Comparison of ENCODE assay signal across 11 cellular contexts in the genomic region with DNA sequence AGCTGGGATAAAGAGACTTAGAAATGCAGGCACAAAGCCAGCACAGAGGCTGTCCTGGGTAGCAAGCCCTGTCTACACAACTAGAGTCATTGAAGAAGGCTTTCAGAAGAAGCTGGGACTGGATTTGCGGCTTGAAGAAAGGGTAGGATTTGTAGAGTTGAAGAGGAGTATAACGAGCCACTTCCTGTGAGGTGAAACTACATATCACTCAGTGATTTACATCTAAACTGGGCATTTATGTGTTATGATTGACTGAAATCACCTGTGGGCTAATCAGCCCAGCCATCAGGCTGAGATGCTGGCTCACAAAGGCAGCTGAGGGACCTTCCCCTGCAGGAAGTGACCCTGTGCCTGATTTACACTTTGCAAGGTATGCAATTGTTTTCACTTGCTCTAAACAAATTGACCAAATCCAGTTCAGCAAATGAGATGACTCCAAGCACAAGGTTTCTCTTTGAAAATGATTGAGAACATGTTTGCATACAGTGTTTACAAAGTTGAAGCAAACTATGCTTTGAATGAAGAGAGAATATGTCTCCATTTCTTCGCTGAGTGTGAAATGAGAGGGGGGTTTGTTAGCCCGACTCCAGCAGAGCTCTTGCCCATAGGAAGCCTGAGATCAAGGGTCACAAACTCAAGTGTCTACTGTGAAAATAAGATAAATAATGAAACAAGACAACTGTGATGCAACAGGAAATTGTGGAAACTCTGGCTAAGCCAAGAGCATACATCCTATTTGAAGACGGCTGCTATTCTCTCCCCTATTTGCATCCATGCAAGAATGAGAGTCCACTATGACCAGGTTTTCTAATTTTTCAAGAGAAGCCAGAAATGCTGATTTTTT.
DNase-seq lines count a peak whose midpoint lies in the region; ATAC-seq lines count a peak whose summit lies in the region.
"Had no signal": no experiment of that assay in that cellular context is flagged by ENCODE, and none has a peak within 500 bp of the region (broad histone marks: within the 10 kb centered on the region; RNA-seq: fewer than 3 reads in every experiment).

No MANE protein-coding gene starts in this region.

- H3K36me3 Mint-ChIP-seq in activated CD8-positive, alpha-beta memory T cell treated with anti-CD3 and anti-CD28 coated beads, Interleukin-2, amount 10 ng/mL, durations not matched to agents 7 days and 5 days: no peaks in the 10 kb centered on the region
- H3K36me3 Mint-ChIP-seq in T-helper 17 cell (ENCODE audit: low read depth): peaks cover 3% of the 10 kb centered on the region

- H3K27ac ChIP-seq in subcutaneous abdominal adipose tissue (ENCODE audit: low read depth, low read length): peak overlapping the region; percentile 69
- H3K27ac ChIP-seq: C4-2B, SK-N-MC had no signal

- no peaks in the 10 kb centered on the region for H3K9me3 Mint-ChIP-seq in activated CD8-positive, alpha-beta memory T cell treated with anti-CD3 and anti-CD28 coated beads, Interleukin-2, amount 10 ng/mL, durations not matched to agents 7 days and 5 days (ENCODE audit: low read depth)

- H3K36me3 ChIP-seq in subcutaneous abdominal adipose tissue (ENCODE audit: control insufficient read depth in 5 of 5, insufficient read depth in 5 of 5, low read length in 5 of 5): no peaks in the 10 kb centered on the region

- no peaks in the 10 kb centered on the region for H3K27me3 ChIP-seq in subcutaneous abdominal adipose tissue (ENCODE audit: control insufficient read depth in 5 of 5, insufficient read depth in 4 of 5, low read length in 5 of 5)

- H3K4me1 Mint-ChIP-seq in activated CD8-positive, alpha-beta memory T cell treated with anti-CD3 and anti-CD28 coated beads, Interleukin-2, amount 10 ng/mL, durations not matched to agents 7 days and 5 days: peaks cover 19% of the 10 kb centered on the region
- H3K4me1 Mint-ChIP-seq in T-helper 17 cell: peaks cover 18% of the 10 kb centered on the region

- H3K9me3 ChIP-seq in subcutaneous abdominal adipose tissue (ENCODE audit: control insufficient read depth in 5 of 5, low read length in 5 of 5) (peaks cover 0 to 3% (median 0%) of the 10 kb centered on the region in 5 donors), T-helper 17 cell (ENCODE audit: control insufficient read depth, low read length, poor library complexity, severe bottlenecking) (no peaks in the 10 kb centered on the region)

- peaks cover 8 to 64% (median 41%) of the 10 kb centered on the region in 5 donors for H3K4me1 ChIP-seq in subcutaneous abdominal adipose tissue (ENCODE audit: control insufficient read depth in 5 of 5, insufficient read depth in 5 of 5, low read length in 5 of 5)

- H3K27me3 Mint-ChIP-seq in activated CD8-positive, alpha-beta memory T cell treated with anti-CD3 and anti-CD28 coated beads, Interleukin-2, amount 10 ng/mL, durations not matched to agents 7 days and 5 days: peaks cover 13% of the 10 kb centered on the region
- H3K27me3 Mint-ChIP-seq in T-helper 17 cell: peaks cover 16% of the 10 kb centered on the region

- CTCF ChIA-PET in activated CD8-positive, alpha-beta memory T cell treated with anti-CD3 and anti-CD28 coated beads, Interleukin-2, amount 10 ng/mL, durations not matched to agents 7 days and 5 days (lab: Charles Lee): interaction anchor here (1.9 kb wide), 1 partner anchor 20 kb away, joined by 4 read pairs; no protein-coding TSS in a partner anchor

- no peak overlapping the region for H3K4me3 Mint-ChIP-seq in activated CD8-positive, alpha-beta memory T cell treated with anti-CD3 and anti-CD28 coated beads, Interleukin-2, amount 10 ng/mL, durations not matched to agents 7 days and 5 days
- H3K4me3 Mint-ChIP-seq in T-helper 17 cell: no peak overlapping the region

- peak overlapping the region in 1 of 5 donors; percentile 11 for H3K4me3 ChIP-seq in subcutaneous abdominal adipose tissue (ENCODE audit: low read depth in 1 of 5, low read length in 5 of 5)
- H3K4me3 ChIP-seq: SK-N-MC had no signal

- peak overlapping the region in 1 of 5 donors; percentile 18 for H3K9ac ChIP-seq in subcutaneous abdominal adipose tissue (ENCODE audit: low read length in 5 of 5)

- no peak for DNase-seq in activated CD8-positive, alpha-beta memory T cell treated with anti-CD3 and anti-CD28 coated beads, Interleukin-2, amount 10 ng/mL, durations not matched to agents 7 days and 5 days
- DNase-seq in activated CD8-positive, alpha-beta memory T cell treated with anti-CD3 and anti-CD28 coated beads, Interleukin-2, amount 50 U/mL, for 4 hours: no peak
- DNase-seq in MV-4-11 (lab: John Stamatoyannopoulos, UW) (peak; percentile 78), dermis blood vessel endothelial cell (peak; percentile 53), T-helper 17 cell (no peak)
- no peak for DNase-seq in activated CD4-positive, CD25-positive, alpha-beta regulatory T cell treated with anti-CD3 and anti-CD28 coated beads, Interleukin-2, amount 50 U/mL, for 72 hours
- no peak for DNase-seq in activated effector memory CD4-positive, alpha-beta T cell treated with anti-CD3 and anti-CD28 coated beads, Interleukin-2, amount 50 U/mL, for 16 hours
- DNase-seq: NCI-H1694 had no signal

- ATAC-seq in activated CD8-positive, alpha-beta memory T cell treated with anti-CD3 and anti-CD28 coated beads, Interleukin-2, amount 10 ng/mL, durations not matched to agents 7 days and 5 days: peak; percentile 57
- ATAC-seq in T-helper 17 cell: no peak

- peak overlapping the region; percentile 19 for H3K27ac Mint-ChIP-seq in activated CD8-positive, alpha-beta memory T cell treated with anti-CD3 and anti-CD28 coated beads, Interleukin-2, amount 10 ng/mL, durations not matched to agents 7 days and 5 days
- no peak overlapping the region for H3K27ac Mint-ChIP-seq in T-helper 17 cell

Comparison
In these comparisons a context has a peak if more than half of its experiments do, and no peak if none do; other contexts are left out.
1. DNase-seq: peak in MV-4-11 (single experiment) and dermis blood vessel endothelial cell (single experiment); none in activated CD8-positive, alpha-beta memory T cell treated with anti-CD3 and anti-CD28 coated beads, Interleukin-2, amount 10 ng/mL, durations not matched to agents 7 days and 5 days (single experiment), activated CD8-positive, alpha-beta memory T cell treated with anti-CD3 and anti-CD28 coated beads, Interleukin-2, amount 50 U/mL, for 4 hours (single experiment), activated CD4-positive, CD25-positive, alpha-beta regulatory T cell treated with anti-CD3 and anti-CD28 coated beads, Interleukin-2, amount 50 U/mL, for 72 hours (single experiment), activated effector memory CD4-positive, alpha-beta T cell treated with anti-CD3 and anti-CD28 coated beads, Interleukin-2, amount 50 U/mL, for 16 hours (single experiment) and T-helper 17 cell (0 of 3).